Comparison of ENCODE assay signal across 8 cellular contexts in genomic region chr11:61694971-61695706, GRCh38. TPM values are rescaled to one million over a fixed set of nuclear protein-coding genes. Genes with fewer than 3 reads are reported as not detected.
A peak's percentile ranks its signal among the peaks of the same experiment; 100 is the strongest.
DNase-seq lines count a peak whose midpoint lies in the region; FAIRE-seq and TF ChIP-seq lines count a peak whose summit lies in the region.

No MANE protein-coding gene starts in this region.

- H3K4me3 ChIP-seq in keratinocyte (ENCODE audit: control insufficient read depth in 2 of 3, extremely low read depth in 1 of 3, insufficient read depth in 2 of 3, low read depth in 1 of 3, low read length in 3 of 3) (no peak overlapping the region), suprapubic skin (peak overlapping the region; percentile 35)

- no peak for TF ChIP-seq POLR2A in suprapubic skin (IDR thresholded peaks at IDR 0.05)

- H3K27me3 ChIP-seq in keratinocyte (ENCODE audit: control insufficient read depth, extremely low read depth, insufficient read depth, low read length), result peaks cover 6% of the 10 kb centered on the region
- no peaks in the 10 kb centered on the region for H3K27me3 ChIP-seq in suprapubic skin

- H3K9ac ChIP-seq in keratinocyte (ENCODE audit: control insufficient read depth, extremely low read depth, insufficient read depth, low read length), result peak overlapping the region; percentile 49

- dilution Hi-C loops in keratinocyte (cut with MboI; ENCODE audit: extremely low pct_ligation_motif_present, low sequenced_read_pairs), result no loop called here

- 50% methylated on average over 5 of the region's 13 CpGs for WGBS in suprapubic skin

- H3K9me3 ChIP-seq in keratinocyte (ENCODE audit: control insufficient read depth, low read depth, low read length) (no peaks in the 10 kb centered on the region), suprapubic skin (no peaks in the 10 kb centered on the region)

- no peaks in the 10 kb centered on the region for H3K36me3 ChIP-seq in keratinocyte (ENCODE audit: control insufficient read depth in 2 of 2, extremely low read depth in 1 of 2, insufficient read depth in 2 of 2, low read length in 2 of 2)
- H3K36me3 ChIP-seq in suprapubic skin, result no peaks in the 10 kb centered on the region

- FAIRE-seq in keratinocyte (lab: Jason Lieb, UNC), result no peak

- H3K4me1 ChIP-seq in keratinocyte (ENCODE audit: control insufficient read depth, extremely low read depth, insufficient read depth, low read length), result peaks cover 33% of the 10 kb centered on the region
- H3K4me1 ChIP-seq in suprapubic skin, result peaks cover 63% of the 10 kb centered on the region

- no peak overlapping the region for H2AFZ ChIP-seq in keratinocyte (ENCODE audit: control insufficient read depth, low read length)

- peaks cover 3% of the 10 kb centered on the region for H4K20me1 ChIP-seq in keratinocyte (ENCODE audit: control insufficient read depth, extremely low read depth, insufficient read depth, low read length)

- no peak for TF ChIP-seq EP300 in suprapubic skin (IDR thresholded peaks at IDR 0.05)

- peak overlapping the region; percentile 68 for H3K4me2 ChIP-seq in keratinocyte (ENCODE audit: control insufficient read depth, extremely low read depth, insufficient read depth, low read depth, low read length)

- H3K79me2 ChIP-seq in keratinocyte (ENCODE audit: control insufficient read depth, insufficient read depth, low read length), result no peaks in the 10 kb centered on the region

- TF ChIP-seq CTCF in keratinocyte (optimal IDR thresholded peaks at IDR 0.05 in 1 of 3, IDR thresholded peaks at IDR 0.05 in 1 of 3, conservative IDR thresholded peaks at IDR 0.05 in 1 of 3; ENCODE audit: extremely low read depth in 1 of 3, insufficient read depth in 2 of 3, low read length in 3 of 3), result peak in 1 of 3 experiments; percentile 17
- no peak for TF ChIP-seq CTCF in suprapubic skin (IDR thresholded peaks at IDR 0.05)

- DNase-seq in NCI-H345 (lab: John Stamatoyannopoulos, UW) (peak; percentile 70), NCI-H345 treated with DMSO at 0.1 percent for 48 hours (lab: John Stamatoyannopoulos, UW; ENCODE audit: unreplicated experiment) (no peak), anterior cingulate cortex (lab: John Stamatoyannopoulos, UW) (peak in 30 of 58 donors; percentile 21 to 81 (median 46)), keratinocyte (ENCODE audit: low read depth, low spot score) (no peak), suprapubic skin (ENCODE audit: low spot score in 2 of 2) (peak in 1 of 2 donors; percentile 87), NCI-H1930 (lab: John Stamatoyannopoulos, UW) (no peak), foreskin melanocyte (no peak)
- no peak for DNase-seq in activated CD4-positive, alpha-beta T cell treated with anti-CD3 and anti-CD28 coated beads, Interleukin-2, amount 50 U/mL, for 4 hours

- H3K27ac ChIP-seq in keratinocyte (ENCODE audit: control insufficient read depth, insufficient read depth, low read length), result no peak overlapping the region
- peak overlapping the region; percentile 90 for H3K27ac ChIP-seq in suprapubic skin

- H3K9me1 ChIP-seq in keratinocyte (ENCODE audit: control insufficient read depth, extremely low read depth, insufficient read depth, low read length), result peaks cover 2% of the 10 kb centered on the region

RNA-seq across cellular contexts. Expression of gene DAGLA, which starts 14.9 kb away (rescaled TPM):
- polyA plus RNA-seq in keratinocyte, result 0.03 to 0.08 TPM (median 0.04 TPM) in 3 replicates
- polyA plus RNA-seq in keratinocyte (2011; ENCODE audit: low read depth), result not detected
- 0.04 TPM in 2 replicates for polyA plus RNA-seq in keratinocyte (2011; cell fraction: cytosol; rRNA removed)
- 0.20 and 0.23 TPM in 2 replicates for polyA plus RNA-seq in keratinocyte (2011; cell fraction: nucleus; rRNA removed)
- 0.14 TPM in 1 of 2 replicates, not detected in the other for polyA plus RNA-seq in keratinocyte (2012; ENCODE audit: low replicate concordance)
- polyA minus RNA-seq in keratinocyte, result 0.07 to 0.26 TPM (median 0.10 TPM) in 3 replicates
- 0.58 TPM for polyA minus RNA-seq in keratinocyte (2011; cell fraction: cytosol; rRNA and poly(A)+ RNA removed)
- polyA minus RNA-seq in keratinocyte (2011; cell fraction: nucleus; rRNA and poly(A)+ RNA removed), result 0.31 and 0.42 TPM in 2 replicates
- 1 to 10 TPM in 1 of 4 donors, under 1 TPM in 3; 0.64 to 1.2 (median 0.87) TPM for total RNA-seq in suprapubic skin

RNA-seq across cellular contexts. Expression of gene MYRF, which starts 57.3 kb away (rescaled TPM):
- polyA plus RNA-seq in keratinocyte, result 0.14 to 0.24 TPM (median 0.24 TPM) in 3 replicates
- 0.07 TPM for polyA plus RNA-seq in keratinocyte (2011; ENCODE audit: low read depth)
- polyA plus RNA-seq in keratinocyte (2011; cell fraction: cytosol; rRNA removed), result 0.13 and 0.17 TPM in 2 replicates
- polyA plus RNA-seq in keratinocyte (2011; cell fraction: nucleus; rRNA removed), result 0.50 and 0.79 TPM in 2 replicates
- polyA plus RNA-seq in keratinocyte (2012; ENCODE audit: low replicate concordance), result 0.24 and 0.39 TPM in 2 replicates
- polyA minus RNA-seq in keratinocyte, result 0.19 to 1.1 TPM (median 0.20 TPM) in 3 replicates
- 0.96 TPM for polyA minus RNA-seq in keratinocyte (2011; cell fraction: cytosol; rRNA and poly(A)+ RNA removed)
- polyA minus RNA-seq in keratinocyte (2011; cell fraction: nucleus; rRNA and poly(A)+ RNA removed), result 0.47 and 0.53 TPM in 2 replicates
- 1 to 10 TPM in 1 of 4 donors, under 1 TPM in 3; 0.24 to 2.8 (median 0.83) TPM for total RNA-seq in suprapubic skin

Comparison
In these comparisons a context has a peak if more than half of its experiments do, and no peak if none do; other contexts are left out.
1. DNase-seq: peak in NCI-H345 (single experiment) and anterior cingulate cortex (30 of 58); none in NCI-H345 treated with DMSO at 0.1 percent for 48 hours (single experiment), keratinocyte (single experiment), NCI-H1930 (0 of 2), activated CD4-positive, alpha-beta T cell treated with anti-CD3 and anti-CD28 coated beads, Interleukin-2, amount 50 U/mL, for 4 hours (0 of 2) and foreskin melanocyte (single experiment).